In the genomic region with DNA sequence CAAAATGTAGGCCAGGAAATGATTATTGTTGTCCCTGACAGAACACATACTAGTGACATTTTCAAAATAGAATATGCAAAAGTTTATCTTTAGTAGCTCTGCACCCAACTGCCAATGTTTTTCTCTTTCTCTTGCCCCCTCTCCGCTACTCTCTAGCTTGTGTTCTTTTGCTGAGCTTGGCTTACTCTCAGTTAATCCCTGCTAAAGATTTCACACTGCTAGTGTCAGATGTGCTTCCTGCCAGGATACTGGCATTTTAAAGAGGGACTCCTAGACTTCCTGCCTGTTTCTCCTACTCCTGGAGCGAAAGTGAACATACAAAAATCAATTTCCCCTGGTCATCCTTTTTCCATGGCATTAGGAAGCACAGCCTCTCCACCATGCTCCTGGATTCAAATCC, we compare ENCODE assay signal across 18 cellular contexts.
A peak's percentile ranks its signal among the peaks of the same experiment; 100 is the strongest.
DNase-seq lines count a peak whose midpoint lies in the region; FAIRE-seq and TF ChIP-seq lines count a peak whose summit lies in the region.
"Had no signal": no experiment of that assay in that cellular context is flagged by ENCODE, and none has a peak within 500 bp of the region (broad histone marks: within the 10 kb centered on the region; RNA-seq: fewer than 3 reads in every experiment).

No MANE protein-coding gene starts in this region.

- peaks cover 3% of the 10 kb centered on the region for H3K36me3 Mint-ChIP-seq in endodermal cell (ENCODE audit: low read depth)
- H3K36me3 Mint-ChIP-seq in neural progenitor cell, result peaks cover 11% of the 10 kb centered on the region

- FAIRE-seq in H54 (lab: Jason Lieb, UNC), result no peak
- FAIRE-seq: GM18507, TTC549 had no signal

- 90 to 100% methylated on average over 2 of the region's 2 CpGs for WGBS in endodermal cell (ENCODE audit: insufficient coverage in 1 of 2, insufficient read length in 1 of 2), 2 experiments
- WGBS in thyroid gland, 2 donors, result 78 to 82% methylated on average over 2 of the region's 2 CpGs

- intact Hi-C loops in thyroid gland (cut with DNase I), result no loop called here

- no peaks in the 10 kb centered on the region for H3K79me2 ChIP-seq in neural progenitor cell (ENCODE audit: low read depth)

- H3K4me1 Mint-ChIP-seq in endodermal cell (peaks cover 39% of the 10 kb centered on the region), neural progenitor cell (peaks cover 63% of the 10 kb centered on the region)
- H3K4me1 Mint-ChIP-seq: stimulated activated naive CD8-positive, alpha-beta T cell treated with anti-CD3 and anti-CD28 coated beads, Interleukin-15, amount 100 ng/mL, for 72 hours had no signal

- TF ChIP-seq CTCF in endodermal cell (conservative IDR thresholded peaks at IDR 0.05) (no peak), neural progenitor cell (IDR thresholded peaks at IDR 0.05) (no peak), thyroid gland (IDR thresholded peaks at IDR 0.05) (no peak)

- DNase-seq in NCI-H69 (lab: John Stamatoyannopoulos, UW) (peak; percentile 13), endodermal cell (no peak), neural progenitor cell (ENCODE audit: low spot score) (peak; percentile 56), thyroid gland (no peak), H54 (ENCODE audit: insufficient read length, low spot score) (no peak), DMS114 treated with DMSO at 0.1 percent for 48 hours (lab: John Stamatoyannopoulos, UW; ENCODE audit: unreplicated experiment) (no peak), glomerular visceral epithelial cell (ENCODE audit: extremely low spot score) (no peak)
- DNase-seq: activated CD4-positive, alpha-beta T cell treated with anti-CD3 and anti-CD28 coated beads for 4 hours; Caco-2; dorsolateral prefrontal cortex; glutamatergic neuron; lower lobe of right lung; NCI-H1930; NCI-H226; stimulated activated naive CD8-positive, alpha-beta T cell treated with anti-CD3 and anti-CD28 coated beads, Interleukin-15, amount 100 ng/mL, for 72 hours had no signal

- TF ChIP-seq POLR2A in thyroid gland (IDR thresholded peaks at IDR 0.05) (no peak), H54 (IDR thresholded peaks at IDR 0.05; ENCODE audit: low read depth, low read length) (no peak)

- H3K4me2 ChIP-seq in neural progenitor cell, result peak overlapping the region; percentile 61
- H3K4me2 ChIP-seq: KMS-11 had no signal

- H3K9me3 Mint-ChIP-seq in endodermal cell (no peaks in the 10 kb centered on the region), neural progenitor cell (no peaks in the 10 kb centered on the region)
- H3K9me3 Mint-ChIP-seq: stimulated activated naive CD8-positive, alpha-beta T cell treated with anti-CD3 and anti-CD28 coated beads, Interleukin-15, amount 100 ng/mL, for 72 hours had no signal

- H3K9me3 ChIP-seq in endodermal cell (ENCODE audit: control insufficient read depth, low read length) (no peaks in the 10 kb centered on the region), neural progenitor cell (ENCODE audit: low read depth) (no peaks in the 10 kb centered on the region), thyroid gland (no peaks in the 10 kb centered on the region)
- H3K9me3 ChIP-seq: Caco-2, lower lobe of right lung had no signal

- no peaks in the 10 kb centered on the region for H3K36me3 ChIP-seq in endodermal cell (ENCODE audit: control insufficient read depth, insufficient read depth, low read length)
- no peaks in the 10 kb centered on the region for H3K36me3 ChIP-seq in neural progenitor cell
- no peaks in the 10 kb centered on the region for H3K36me3 ChIP-seq in thyroid gland
- H3K36me3 ChIP-seq: lower lobe of right lung had no signal

- H3K27me3 ChIP-seq in endodermal cell (ENCODE audit: control insufficient read depth, insufficient read depth, low read length, poor library complexity, severe bottlenecking), result no peaks in the 10 kb centered on the region
- H3K27me3 ChIP-seq in neural progenitor cell, result no peaks in the 10 kb centered on the region
- no peaks in the 10 kb centered on the region for H3K27me3 ChIP-seq in thyroid gland
- H3K27me3 ChIP-seq: dorsolateral prefrontal cortex had no signal

- peaks cover 10% of the 10 kb centered on the region for H3K4me1 ChIP-seq in endodermal cell (ENCODE audit: control insufficient read depth, insufficient read depth, low read length)
- peaks cover 58% of the 10 kb centered on the region for H3K4me1 ChIP-seq in neural progenitor cell
- peaks cover 55 to 78% of the 10 kb centered on the region in 2 donors for H3K4me1 ChIP-seq in thyroid gland

- H3F3A ChIP-seq in neural progenitor cell (ENCODE audit: low read depth), result peaks cover 24% of the 10 kb centered on the region

- no peak overlapping the region for H3K4me3 ChIP-seq in endodermal cell (ENCODE audit: low read length)
- H3K4me3 ChIP-seq in neural progenitor cell, result peak overlapping the region; percentile 16
- no peak overlapping the region for H3K4me3 ChIP-seq in thyroid gland (replicated peaks in 1 of 3)
- H3K4me3 ChIP-seq: dorsolateral prefrontal cortex, lower lobe of right lung had no signal

- peaks cover 15% of the 10 kb centered on the region for H4K20me1 ChIP-seq in neural progenitor cell (ENCODE audit: low read depth)

- H3K27ac Mint-ChIP-seq in endodermal cell, result peak overlapping the region; percentile 75
- H3K27ac Mint-ChIP-seq in neural progenitor cell, result no peak overlapping the region
- H3K27ac Mint-ChIP-seq: stimulated activated naive CD8-positive, alpha-beta T cell treated with anti-CD3 and anti-CD28 coated beads, Interleukin-15, amount 100 ng/mL, for 72 hours had no signal

- H2AFZ ChIP-seq in neural progenitor cell (replicated peaks), result no peak overlapping the region

- H3K27ac ChIP-seq in endodermal cell (ENCODE audit: low read depth, low read length) (no peak overlapping the region), neural progenitor cell (peak overlapping the region; percentile 17), thyroid gland (peak overlapping the region in 2 of 3 donors; percentile 57 to 66)
- H3K27ac ChIP-seq: KMS-11, lower lobe of right lung had no signal

- H3K4me3 Mint-ChIP-seq in endodermal cell (no peak overlapping the region), neural progenitor cell (peak overlapping the region; percentile 9)
- H3K4me3 Mint-ChIP-seq: stimulated activated naive CD8-positive, alpha-beta T cell treated with anti-CD3 and anti-CD28 coated beads, Interleukin-15, amount 100 ng/mL, for 72 hours had no signal

- H3K9ac ChIP-seq in endodermal cell (ENCODE audit: extremely low read depth, low read length, poor library complexity, severe bottlenecking), result no peak overlapping the region
- no peak overlapping the region for H3K9ac ChIP-seq in neural progenitor cell
- H3K9ac ChIP-seq: KMS-11 had no signal

- H3K27me3 Mint-ChIP-seq in endodermal cell (ENCODE audit: insufficient read depth) (no peaks in the 10 kb centered on the region), neural progenitor cell (ENCODE audit: insufficient read depth, low read depth) (no peaks in the 10 kb centered on the region)
- H3K27me3 Mint-ChIP-seq: stimulated activated naive CD8-positive, alpha-beta T cell treated with anti-CD3 and anti-CD28 coated beads, Interleukin-15, amount 100 ng/mL, for 72 hours had no signal

Comparison
In these comparisons a context has a peak if more than half of its experiments do, and no peak if none do; other contexts are left out.
1. DNase-seq: peak in NCI-H69 (single experiment) and neural progenitor cell (single experiment); none in endodermal cell (single experiment), thyroid gland (0 of 2), H54 (single experiment), DMS114 treated with DMSO at 0.1 percent for 48 hours (single experiment) and glomerular visceral epithelial cell (single experiment).